15 cellular contexts compared by ENCODE assay signal in genomic region chr3:186653984-186654383, GRCh38. TPM values are rescaled to one million over a fixed set of nuclear protein-coding genes. Genes with fewer than 3 reads are reported as not detected.
DNase-seq lines count a peak whose midpoint lies in the region; ATAC-seq and TF ChIP-seq lines count a peak whose summit lies in the region.
"Had no signal": no experiment of that assay in that cellular context is flagged by ENCODE, and none has a peak within 500 bp of the region (broad histone marks: within the 10 kb centered on the region; RNA-seq: fewer than 3 reads in every experiment).

No MANE protein-coding gene starts in this region.

- H3K23ac ChIP-seq in mesendoderm (ENCODE audit: low read length), result no peak overlapping the region

- no peak overlapping the region for H3K4me3 ChIP-seq in HUES48 (ENCODE audit: low read depth, low read length)
- H3K4me3 ChIP-seq in astrocyte of the spinal cord (ENCODE audit: low read depth, low read length), result no peak overlapping the region
- no peak overlapping the region for H3K4me3 ChIP-seq in mesendoderm (ENCODE audit: low read length)
- H3K4me3 ChIP-seq: body of pancreas, hepatocyte, mucosa of descending colon, stomach had no signal

- ATAC-seq in HG02571 (IDR thresholded peaks at IDR 0.05; ENCODE audit: unreplicated experiment), result no peak
- ATAC-seq: body of pancreas had no signal

- no peak overlapping the region for H2BK5ac ChIP-seq in mesendoderm (ENCODE audit: low read length)

- no peak overlapping the region for H2BK120ac ChIP-seq in mesendoderm (ENCODE audit: low read depth, low read length)

- H3K36me3 ChIP-seq in HUES48 (ENCODE audit: control insufficient read depth, insufficient read depth, low read length), result no peaks in the 10 kb centered on the region
- H3K36me3 ChIP-seq in mesendoderm (ENCODE audit: control insufficient read depth, insufficient read depth, low read length), result no peaks in the 10 kb centered on the region
- H3K36me3 ChIP-seq: stomach had no signal

- in situ Hi-C loops in astrocyte of the spinal cord (cut with HindIII; ENCODE audit: low sequenced_read_pairs), result no loop called here
- in situ Hi-C loops in GM13976 (cut with MboI; ENCODE audit: low sequenced_read_pairs, unreplicated experiment), result no loop called here

- H3K79me2 ChIP-seq in mesendoderm (ENCODE audit: control insufficient read depth, insufficient read depth, low read length), result no peaks in the 10 kb centered on the region
- H3K79me2 ChIP-seq: hepatocyte had no signal

- H3K9ac ChIP-seq in HUES48 (ENCODE audit: low read depth, low read length) (no peak overlapping the region), mesendoderm (ENCODE audit: low read length) (no peak overlapping the region)

- H3K27me3 ChIP-seq in HUES48 (ENCODE audit: control insufficient read depth, insufficient read depth, low read length), result no peaks in the 10 kb centered on the region
- H3K27me3 ChIP-seq in mesendoderm (ENCODE audit: insufficient read depth, low read length, poor library complexity), result no peaks in the 10 kb centered on the region
- H3K27me3 ChIP-seq: body of pancreas, hepatocyte, stomach had no signal

- no peak overlapping the region for H4K8ac ChIP-seq in mesendoderm (ENCODE audit: low read depth, low read length)

- no peak overlapping the region for H3K4me2 ChIP-seq in mesendoderm (ENCODE audit: low read length)
- H3K4me2 ChIP-seq: hepatocyte had no signal

- no peak overlapping the region for H4K5ac ChIP-seq in mesendoderm (ENCODE audit: low read length)

- peak overlapping the region; percentile 20 for H3K18ac ChIP-seq in mesendoderm (ENCODE audit: low read length)

- H3K4ac ChIP-seq in mesendoderm (ENCODE audit: low read depth, low read length), result no peak overlapping the region

- peaks cover 12% of the 10 kb centered on the region for H3K4me1 ChIP-seq in HUES48 (ENCODE audit: control insufficient read depth, insufficient read depth, low read length)
- peaks cover 2% of the 10 kb centered on the region for H3K4me1 ChIP-seq in mesendoderm (ENCODE audit: control insufficient read depth, low read depth, low read length)
- H3K4me1 ChIP-seq: body of pancreas, stomach had no signal

- no peaks in the 10 kb centered on the region; the same call in 1 of the 2 replicates for H3K9me3 ChIP-seq in HUES48 (ENCODE audit: control insufficient read depth, insufficient read depth, low read length)
- H3K9me3 ChIP-seq: body of pancreas, mucosa of descending colon, stomach had no signal

- H3K27ac ChIP-seq in HUES48 (ENCODE audit: low read depth, low read length) (peak overlapping the region; percentile 65), mesendoderm (ENCODE audit: low read depth, low read length) (peak overlapping the region; percentile 20)
- H3K27ac ChIP-seq: body of pancreas, hepatocyte, stomach had no signal

- peak; percentile 72 for DNase-seq in DMS53 (lab: John Stamatoyannopoulos, UW)
- DNase-seq in astrocyte of the spinal cord (ENCODE audit: low read depth, low spot score), result no peak
- DNase-seq in mesendoderm, result peak; percentile 96
- no peak for DNase-seq in GM13976 (ENCODE audit: low spot score)
- DNase-seq in SHP77 (lab: John Stamatoyannopoulos, UW), result no peak
- no peak for DNase-seq in hepatic stellate cell (ENCODE audit: low spot score)
- DNase-seq: activated CD4-positive, alpha-beta T cell treated with anti-CD3 and anti-CD28 coated beads, Interleukin-2, amount 10 ng/mL, durations not matched to agents 7 days and 5 days; body of pancreas; CD4-positive, alpha-beta memory T cell; mucosa of descending colon; NCI-H524; stomach had no signal

- peak; percentile 20 for TF ChIP-seq CTCF in astrocyte of the spinal cord (IDR thresholded peaks at IDR 0.05; ENCODE audit: low read depth, low read length)
- TF ChIP-seq CTCF in GM13976 (IDR thresholded peaks at IDR 0.05; ENCODE audit: borderline replicate concordance, control extremely low read depth, extremely low read depth, insufficient read depth, missing control alignments), result no peak

- no CpG with 5 or more reads among the region's 6 CpGs for WGBS in mesendoderm (ENCODE audit: extremely low coverage, insufficient coverage, low lambda C conversion rate)

- H2AK5ac ChIP-seq in mesendoderm (ENCODE audit: low read length), result no peak overlapping the region

- H2BK15ac ChIP-seq in mesendoderm (replicated peaks; ENCODE audit: low read depth), result no peak overlapping the region

- no peaks in the 10 kb centered on the region for H3K79me1 ChIP-seq in mesendoderm (ENCODE audit: low read length)

- H3K56ac ChIP-seq in mesendoderm (ENCODE audit: low read length), result peak overlapping the region; percentile 70

RNA-seq across cellular contexts. Expression of gene HRG, which starts 11.8 kb away (rescaled TPM):
- polyA plus RNA-seq in mesendoderm (2013, experiment 1 of 2), result 0.22 TPM
- 0.21 TPM for polyA plus RNA-seq in mesendoderm (2013, experiment 2 of 2)
- polyA plus RNA-seq: CD4-positive, alpha-beta memory T cell; stomach had no signal

RNA-seq across cellular contexts. Expression of gene FETUB, which starts 13.8 kb away (rescaled TPM):
- polyA plus RNA-seq in mesendoderm (2013, experiment 1 of 2), result not detected
- not detected for polyA plus RNA-seq in mesendoderm (2013, experiment 2 of 2)
- polyA plus RNA-seq: CD4-positive, alpha-beta memory T cell had no signal

RNA-seq across cellular contexts. Expression of gene AHSG, which starts 41.1 kb away (rescaled TPM):
- 0.15 TPM for polyA plus RNA-seq in mesendoderm (2013, experiment 1 of 2)
- 0.11 TPM for polyA plus RNA-seq in mesendoderm (2013, experiment 2 of 2)
- polyA plus RNA-seq: CD4-positive, alpha-beta memory T cell; stomach had no signal

Comparison
In these comparisons a context has a peak if more than half of its experiments do, and no peak if none do; other contexts are left out.
1. DNase-seq: peak in DMS53 (single experiment) and mesendoderm (single experiment); none in astrocyte of the spinal cord (single experiment), GM13976 (single experiment), SHP77 (0 of 2) and hepatic stellate cell (single experiment).